Comparison of ENCODE assay signal across 1 cellular context in the genomic region with DNA sequence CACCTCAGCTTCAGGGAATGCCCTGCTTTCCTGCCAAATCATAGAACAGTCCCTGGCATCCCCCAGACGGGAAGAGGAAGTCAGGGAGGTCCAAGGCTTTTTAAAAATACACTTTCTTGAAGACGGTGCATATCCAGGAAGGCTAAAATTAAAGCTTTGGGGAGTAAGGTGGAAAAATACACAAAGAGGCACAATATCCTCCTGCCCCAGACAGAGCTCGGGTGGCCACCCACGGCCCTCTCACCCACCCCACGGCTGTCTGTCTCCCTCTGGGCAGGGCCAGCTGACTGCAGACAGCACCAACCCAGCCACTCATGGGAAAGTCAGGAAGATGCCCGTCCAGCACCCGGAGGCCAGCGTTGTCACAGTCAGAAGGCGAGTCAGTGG.
TF ChIP-seq lines count a peak whose summit lies in the region.

No MANE protein-coding gene starts in this region.

TF ChIP-seq in H1, 55 proteins besides CTCF, POLR2A, EP300 and RAD21:
- TF ChIP-seq SP4 (IDR thresholded peaks at IDR 0.05; ENCODE audit: low read length) (no peak), MAFK (IDR thresholded peaks at IDR 0.05; ENCODE audit: low read depth, low read length) (no peak), NANOG (IDR thresholded peaks at IDR 0.05; ENCODE audit: insufficient read depth, low read depth, low read length, poor library complexity, severe bottlenecking) (no peak), CEBPB (IDR thresholded peaks at IDR 0.05; ENCODE audit: low read depth, low read length) (no peak), CBX5 (IDR thresholded peaks at IDR 0.05; ENCODE audit: low read depth, low read length) (no peak), CHD1 (IDR thresholded peaks at IDR 0.05; ENCODE audit: low read depth, low read length) (no peak), YY1 (IDR thresholded peaks at IDR 0.05; ENCODE audit: low read depth, low read length) (no peak), PHF8 (conservative IDR thresholded peaks at IDR 0.05; ENCODE audit: low read depth, low read length) (no peak), EGR1 (IDR thresholded peaks at IDR 0.05; ENCODE audit: borderline replicate concordance, low read depth, low read length) (no peak), POU5F1 (IDR thresholded peaks at IDR 0.05; ENCODE audit: low read depth, low read length) (no peak), FOSL1 (IDR thresholded peaks at IDR 0.05; ENCODE audit: insufficient read depth, low read depth, low read length) (no peak), HDAC2 (IDR thresholded peaks at IDR 0.05; ENCODE audit: borderline replicate concordance in 1 of 2, low read depth in 2 of 2, low read length in 2 of 2) (no peak), SIX5 (IDR thresholded peaks at IDR 0.05; ENCODE audit: low read depth, low read length) (no peak), CHD2 (IDR thresholded peaks at IDR 0.05; ENCODE audit: low read length) (no peak), TAF7 (optimal IDR thresholded peaks at IDR 0.05; ENCODE audit: borderline replicate concordance, low read depth, low read length) (no peak), SIN3A (conservative IDR thresholded peaks at IDR 0.05 in 1 of 2, IDR thresholded peaks at IDR 0.05 in 1 of 2; ENCODE audit: low read depth in 1 of 2, low read length in 2 of 2) (no peak)
- TF ChIP-seq, protein P1, sequence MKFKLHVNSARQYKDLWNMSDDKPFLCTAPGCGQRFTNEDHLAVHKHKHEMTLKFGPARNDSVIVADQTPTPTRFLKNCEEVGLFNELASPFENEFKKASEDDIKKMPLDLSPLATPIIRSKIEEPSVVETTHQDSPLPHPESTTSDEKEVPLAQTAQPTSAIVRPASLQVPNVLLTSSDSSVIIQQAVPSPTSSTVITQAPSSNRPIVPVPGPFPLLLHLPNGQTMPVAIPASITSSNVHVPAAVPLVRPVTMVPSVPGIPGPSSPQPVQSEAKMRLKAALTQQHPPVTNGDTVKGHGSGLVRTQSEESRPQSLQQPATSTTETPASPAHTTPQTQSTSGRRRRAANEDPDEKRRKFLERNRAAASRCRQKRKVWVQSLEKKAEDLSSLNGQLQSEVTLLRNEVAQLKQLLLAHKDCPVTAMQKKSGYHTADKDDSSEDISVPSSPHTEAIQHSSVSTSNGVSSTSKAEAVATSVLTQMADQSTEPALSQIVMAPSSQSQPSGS (IDR thresholded peaks at IDR 0.05; ENCODE audit: low read length), result no peak
TF ChIP-seq in H1: peak in this region for 0.
